38 cellular contexts compared by ENCODE assay signal in genomic region chr11:63210111-63210510, GRCh38. TPM values are rescaled to one million over a fixed set of nuclear protein-coding genes. Genes with fewer than 3 reads are reported as not detected.
"Had no signal": no experiment of that assay in that cellular context is flagged by ENCODE, and none has a peak within 500 bp of the region (broad histone marks: within the 10 kb centered on the region; RNA-seq: fewer than 3 reads in every experiment).

No MANE protein-coding gene starts in this region.

- H3K4me1 ChIP-seq: adrenal gland, breast epithelium had no signal

- H3K36me3 ChIP-seq: adrenal gland, brain microvascular endothelial cell, breast epithelium, WERI-Rb-1 had no signal

- H3K36me3 Mint-ChIP-seq: activated CD8-positive, alpha-beta memory T cell treated with anti-CD3 and anti-CD28 coated beads, Interleukin-2, amount 10 ng/mL, durations not matched to agents 7 days and 5 days; activated naive CD4-positive, alpha-beta T cell treated with anti-CD3 and anti-CD28 coated beads, Interleukin-2, amount 10 ng/mL, durations not matched to agents 7 days and 5 days; activated naive CD4-positive, alpha-beta T cell treated with anti-CD3 and anti-CD28 coated beads, Interleukin-2, amount 50 U/mL, for 72 hours; activated naive CD8-positive, alpha-beta T cell treated with anti-CD3 and anti-CD28 coated beads for 36 hours had no signal

- H3K9me3 ChIP-seq: adrenal gland, body of pancreas, breast epithelium had no signal

- H3K27ac Mint-ChIP-seq: activated CD4-positive, alpha-beta memory T cell treated with anti-CD3 and anti-CD28 coated beads, Interleukin-2, amount 10 ng/mL, durations not matched to agents 7 days and 5 days; activated CD4-positive, alpha-beta T cell treated with anti-CD3 and anti-CD28 coated beads for 36 hours; activated CD4-positive, alpha-beta T cell treated with anti-CD3 and anti-CD28 coated beads, Interleukin-2, amount 10 ng/mL, durations not matched to agents 7 days and 5 days; activated CD8-positive, alpha-beta memory T cell treated with anti-CD3 and anti-CD28 coated beads, Interleukin-2, amount 10 ng/mL, durations not matched to agents 7 days and 5 days; activated CD8-positive, alpha-beta T cell treated with anti-CD3 and anti-CD28 coated beads, Interleukin-2, amount 10 ng/mL, durations not matched to agents 7 days and 5 days; activated naive CD4-positive, alpha-beta T cell treated with anti-CD3 and anti-CD28 coated beads, Interleukin-2, amount 10 ng/mL, durations not matched to agents 7 days and 5 days; activated naive CD4-positive, alpha-beta T cell treated with anti-CD3 and anti-CD28 coated beads, Interleukin-2, amount 50 U/mL, for 72 hours; activated naive CD8-positive, alpha-beta T cell treated with anti-CD3 and anti-CD28 coated beads for 36 hours; activated T-cell treated with anti-CD3 and anti-CD28 coated beads, Interleukin-2, amount 50 U/mL, for 24 hours; activated T-helper 17 cell treated with anti-CD3 and anti-CD28 coated beads, Interleukin-2, amount 50 U/mL, for 72 hours; T-helper 1 cell treated with Interleukin-12 subunit alpha and Interleukin-12 subunit beta and Interleukin-4 antibody, amounts not matched to agents 30 μg/mL and 1 μg/mL, for 36 hours; T-helper 2 cell treated with Interferon-gamma antibody and Interleukin-4, amounts not matched to agents 5 μg/mL and 100 μg/mL, for 36 hours; WTC11 had no signal

- H3K4me3 Mint-ChIP-seq: activated CD4-positive, alpha-beta memory T cell treated with anti-CD3 and anti-CD28 coated beads, Interleukin-2, amount 10 ng/mL, durations not matched to agents 7 days and 5 days; activated CD4-positive, alpha-beta T cell treated with anti-CD3 and anti-CD28 coated beads for 36 hours; activated CD4-positive, alpha-beta T cell treated with anti-CD3 and anti-CD28 coated beads, Interleukin-2, amount 10 ng/mL, durations not matched to agents 7 days and 5 days; activated CD8-positive, alpha-beta memory T cell treated with anti-CD3 and anti-CD28 coated beads, Interleukin-2, amount 10 ng/mL, durations not matched to agents 7 days and 5 days; activated CD8-positive, alpha-beta T cell treated with anti-CD3 and anti-CD28 coated beads, Interleukin-2, amount 10 ng/mL, durations not matched to agents 7 days and 5 days; activated naive CD4-positive, alpha-beta T cell treated with anti-CD3 and anti-CD28 coated beads, Interleukin-2, amount 10 ng/mL, durations not matched to agents 7 days and 5 days; activated naive CD8-positive, alpha-beta T cell treated with anti-CD3 and anti-CD28 coated beads for 36 hours; activated T-cell treated with anti-CD3 and anti-CD28 coated beads, Interleukin-2, amount 50 U/mL, for 24 hours; activated T-helper 17 cell treated with anti-CD3 and anti-CD28 coated beads, Interleukin-2, amount 50 U/mL, for 72 hours; T-helper 1 cell treated with Interleukin-12 subunit alpha and Interleukin-12 subunit beta and Interleukin-4 antibody, amounts not matched to agents 30 μg/mL and 1 μg/mL, for 36 hours; T-helper 2 cell treated with Interferon-gamma antibody and Interleukin-4, amounts not matched to agents 5 μg/mL and 100 μg/mL, for 36 hours; WTC11 had no signal

- H3K27me3 ChIP-seq: adrenal gland, body of pancreas, brain microvascular endothelial cell, breast epithelium had no signal

- H3K4me3 ChIP-seq: adrenal gland, body of pancreas, breast epithelium had no signal

- ATAC-seq: activated CD4-positive, alpha-beta T cell treated with anti-CD3 and anti-CD28 coated beads for 36 hours; activated CD4-positive, CD25-positive, alpha-beta regulatory T cell treated with anti-CD3 and anti-CD28 coated beads, Interleukin-2, amount 50 U/mL, for 24 hours; activated CD8-positive, alpha-beta memory T cell treated with anti-CD3 and anti-CD28 coated beads, Interleukin-2, amount 10 ng/mL, durations not matched to agents 7 days and 5 days; activated CD8-positive, alpha-beta T cell treated with anti-CD3 and anti-CD28 coated beads, Interleukin-2, amount 10 ng/mL, durations not matched to agents 7 days and 5 days; activated naive CD4-positive, alpha-beta T cell treated with anti-CD3 and anti-CD28 coated beads, Interleukin-2, amount 50 U/mL, for 72 hours; activated T-helper 17 cell treated with anti-CD3 and anti-CD28 coated beads, Interleukin-2, amount 50 U/mL, for 72 hours; body of pancreas; WTC11 had no signal

- H3K4me1 Mint-ChIP-seq: activated CD4-positive, alpha-beta memory T cell treated with anti-CD3 and anti-CD28 coated beads, Interleukin-2, amount 10 ng/mL, durations not matched to agents 7 days and 5 days; activated CD4-positive, alpha-beta T cell treated with anti-CD3 and anti-CD28 coated beads for 36 hours; activated CD4-positive, alpha-beta T cell treated with anti-CD3 and anti-CD28 coated beads, Interleukin-2, amount 10 ng/mL, durations not matched to agents 7 days and 5 days; activated CD8-positive, alpha-beta memory T cell treated with anti-CD3 and anti-CD28 coated beads, Interleukin-2, amount 10 ng/mL, durations not matched to agents 7 days and 5 days; activated naive CD4-positive, alpha-beta T cell treated with anti-CD3 and anti-CD28 coated beads, Interleukin-2, amount 10 ng/mL, durations not matched to agents 7 days and 5 days; activated naive CD8-positive, alpha-beta T cell treated with anti-CD3 and anti-CD28 coated beads for 36 hours; activated T-helper 17 cell treated with anti-CD3 and anti-CD28 coated beads, Interleukin-2, amount 50 U/mL, for 72 hours; WTC11 had no signal

- H3K9me3 Mint-ChIP-seq: activated CD4-positive, alpha-beta memory T cell treated with anti-CD3 and anti-CD28 coated beads, Interleukin-2, amount 10 ng/mL, durations not matched to agents 7 days and 5 days; activated CD4-positive, alpha-beta T cell treated with anti-CD3 and anti-CD28 coated beads, Interleukin-2, amount 10 ng/mL, durations not matched to agents 7 days and 5 days; activated naive CD4-positive, alpha-beta T cell treated with anti-CD3 and anti-CD28 coated beads, Interleukin-2, amount 10 ng/mL, durations not matched to agents 7 days and 5 days; activated naive CD4-positive, alpha-beta T cell treated with anti-CD3 and anti-CD28 coated beads, Interleukin-2, amount 50 U/mL, for 72 hours; activated naive CD8-positive, alpha-beta T cell treated with anti-CD3 and anti-CD28 coated beads for 36 hours; activated T-cell treated with anti-CD3 and anti-CD28 coated beads, Interleukin-2, amount 50 U/mL, for 24 hours; activated T-helper 17 cell treated with anti-CD3 and anti-CD28 coated beads, Interleukin-2, amount 50 U/mL, for 72 hours; T-helper 1 cell treated with Interleukin-12 subunit alpha and Interleukin-12 subunit beta and Interleukin-4 antibody, amounts not matched to agents 30 μg/mL and 1 μg/mL, for 36 hours; T-helper 2 cell treated with Interferon-gamma antibody and Interleukin-4, amounts not matched to agents 5 μg/mL and 100 μg/mL, for 36 hours had no signal

- H3K27ac ChIP-seq: adrenal gland, body of pancreas, brain microvascular endothelial cell, breast epithelium, WERI-Rb-1 had no signal

- DNase-seq: activated CD4-positive, alpha-beta memory T cell treated with anti-CD3 and anti-CD28 coated beads, Interleukin-2, amount 10 ng/mL, durations not matched to agents 7 days and 5 days; activated CD4-positive, alpha-beta T cell treated with anti-CD3 and anti-CD28 coated beads for 1 hour; activated CD4-positive, alpha-beta T cell treated with anti-CD3 and anti-CD28 coated beads for 36 hours; activated CD4-positive, alpha-beta T cell treated with anti-CD3 and anti-CD28 coated beads for 48 hours; activated CD4-positive, alpha-beta T cell treated with anti-CD3 and anti-CD28 coated beads, Interleukin-2, amount 10 ng/mL, durations not matched to agents 7 days and 5 days; activated CD4-positive, alpha-beta T cell treated with anti-CD3 and anti-CD28 coated beads, Interleukin-2, amount 50 U/mL, for 48 hours; activated CD4-positive, CD25-positive, alpha-beta regulatory T cell; activated CD8-positive, alpha-beta memory T cell treated with anti-CD3 and anti-CD28 coated beads for 24 hours; activated CD8-positive, alpha-beta memory T cell treated with anti-CD3 and anti-CD28 coated beads, Interleukin-2, amount 10 ng/mL, durations not matched to agents 7 days and 5 days; activated CD8-positive, alpha-beta memory T cell treated with anti-CD3 and anti-CD28 coated beads, Interleukin-2, amount 50 U/mL, for 48 hours; activated CD8-positive, alpha-beta T cell treated with anti-CD3 and anti-CD28 coated beads, Interleukin-2, amount 10 ng/mL, durations not matched to agents 7 days and 5 days; activated effector memory CD4-positive, alpha-beta T cell treated with anti-CD3 and anti-CD28 coated beads, Interleukin-2, amount 50 U/mL, for 16 hours; activated gamma-delta T cell treated with Interleukin-2 at 50 U/mL for 16 hours; activated naive CD4-positive, alpha-beta T cell; activated naive CD4-positive, alpha-beta T cell treated with anti-CD3 and anti-CD28 coated beads, Interleukin-2, amount 10 ng/mL, durations not matched to agents 7 days and 5 days; activated naive CD8-positive, alpha-beta T cell treated with anti-CD3 and anti-CD28 coated beads for 36 hours; activated T-cell treated with anti-CD3 and anti-CD28 coated beads, Interleukin-2, amount 50 U/mL, for 24 hours; activated T-cell treated with anti-CD3 and anti-CD28 coated beads, Interleukin-2, amount 50 U/mL, for 48 hours; adrenal gland; amniotic stem cell; aorta; body of pancreas; brain microvascular endothelial cell; central memory CD4-positive, alpha-beta T cell; T-helper 1 cell; T-helper 2 cell; T-helper 9 cell; WERI-Rb-1 had no signal

- FAIRE-seq: astrocyte had no signal

RNA-seq across cellular contexts. Expression of gene SLC22A25, which starts 33.3 kb away (rescaled TPM):
- total RNA-seq: activated CD4-positive, alpha-beta memory T cell treated with anti-CD3 and anti-CD28 coated beads, Interleukin-2, amount 10 ng/mL, durations not matched to agents 7 days and 5 days; activated CD4-positive, alpha-beta T cell treated with anti-CD3 and anti-CD28 coated beads for 36 hours; activated CD4-positive, alpha-beta T cell treated with anti-CD3 and anti-CD28 coated beads, Interleukin-2, amount 10 ng/mL, durations not matched to agents 7 days and 5 days; activated CD8-positive, alpha-beta memory T cell treated with anti-CD3 and anti-CD28 coated beads, Interleukin-2, amount 10 ng/mL, durations not matched to agents 7 days and 5 days; activated CD8-positive, alpha-beta T cell treated with anti-CD3 and anti-CD28 coated beads, Interleukin-2, amount 10 ng/mL, durations not matched to agents 7 days and 5 days; activated naive CD4-positive, alpha-beta T cell treated with anti-CD3 and anti-CD28 coated beads, Interleukin-2, amount 50 U/mL, for 72 hours; activated naive CD8-positive, alpha-beta T cell treated with anti-CD3 and anti-CD28 coated beads for 36 hours; activated T-helper 17 cell treated with anti-CD3 and anti-CD28 coated beads, Interleukin-2, amount 50 U/mL, for 72 hours; aorta; astrocyte; body of pancreas; cardiac septum; cerebellum; WTC11 had no signal
- polyA plus RNA-seq: adrenal gland, aorta had no signal
